In the genomic region with DNA sequence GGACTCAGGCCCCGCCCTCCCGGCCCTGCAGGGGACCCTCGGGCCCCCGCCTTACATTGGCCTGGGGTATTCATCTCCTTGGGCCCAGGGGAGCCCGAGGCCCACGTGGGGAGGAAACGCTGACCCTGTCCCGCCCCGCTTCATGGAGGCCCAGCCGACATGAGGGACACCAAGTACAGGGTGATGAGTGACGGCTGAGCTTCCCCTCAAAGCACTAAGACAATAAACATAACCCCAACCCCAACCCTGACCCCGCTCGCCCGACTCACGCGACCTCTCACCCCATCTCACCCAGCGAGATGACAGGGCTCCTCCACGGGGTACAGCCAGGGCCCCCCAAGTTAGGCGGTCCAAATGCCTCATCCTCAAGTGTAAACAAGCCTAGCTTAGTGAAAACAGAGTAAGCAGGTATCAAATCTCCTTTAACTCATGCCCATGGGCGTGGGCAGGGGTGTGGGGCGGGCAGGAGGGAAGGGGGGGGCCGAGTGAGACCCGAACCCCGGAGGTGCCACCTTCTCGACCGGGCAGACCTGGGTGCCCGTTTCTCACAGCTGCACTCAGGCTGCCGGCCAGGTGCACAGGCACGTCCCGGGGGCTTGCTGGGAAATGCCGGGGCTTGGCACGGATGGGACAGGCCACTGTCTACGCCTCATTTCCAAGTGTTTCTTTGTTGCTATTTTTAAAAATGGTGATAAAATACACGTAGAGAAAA, we compare ENCODE assay signal across 1 cellular context.
A peak's percentile ranks its signal among the peaks of the same experiment; 100 is the strongest.
TF ChIP-seq lines count a peak whose summit lies in the region.

No MANE protein-coding gene starts in this region.

TF ChIP-seq in HepG2, 621 proteins besides CTCF, POLR2A, EP300 and RAD21 (continued from another document and continues in another):
- TF ChIP-seq, protein P1, sequence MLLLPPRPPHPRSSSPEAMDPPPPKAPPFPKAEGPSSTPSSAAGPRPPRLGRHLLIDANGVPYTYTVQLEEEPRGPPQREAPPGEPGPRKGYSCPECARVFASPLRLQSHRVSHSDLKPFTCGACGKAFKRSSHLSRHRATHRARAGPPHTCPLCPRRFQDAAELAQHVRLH (CRISPR knock-in tag; IDR thresholded peaks at IDR 0.05; ENCODE audit: borderline replicate concordance, low read depth): no peak
- TF ChIP-seq ZNF329 (CRISPR knock-in tag; IDR thresholded peaks at IDR 0.05; ENCODE audit: low read depth) (no peak), CREM (IDR thresholded peaks at IDR 0.05) (0 out of 2 replicates have a peak, but pooled peaks have one; percentile 31), CREM (CRISPR knock-in tag; IDR thresholded peaks at IDR 0.05) (no peak), PHF5A (CRISPR knock-in tag; IDR thresholded peaks at IDR 0.05; ENCODE audit: low read depth, unreplicated experiment) (no peak), DMAP1 (CRISPR knock-in tag; IDR thresholded peaks at IDR 0.05) (0 out of 2 replicates have a peak, but pooled peaks have one; percentile 27), RBFOX2 (IDR thresholded peaks at IDR 0.05; ENCODE audit: low read depth, low read length) (0 out of 2 replicates have a peak, but pooled peaks have one; percentile 15), ZNF431 (CRISPR knock-in tag; IDR thresholded peaks at IDR 0.05; ENCODE audit: borderline replicate concordance, low read depth) (no peak), DPF2 (CRISPR knock-in tag; IDR thresholded peaks at IDR 0.05; ENCODE audit: borderline replicate concordance, low read depth) (no peak), ZNF703 (CRISPR knock-in tag; IDR thresholded peaks at IDR 0.05; ENCODE audit: borderline replicate concordance) (no peak), FLYWCH1 (CRISPR knock-in tag; IDR thresholded peaks at IDR 0.05) (no peak), NFIB (CRISPR knock-in tag; IDR thresholded peaks at IDR 0.05; ENCODE audit: borderline replicate concordance) (no peak), KLF12 (CRISPR knock-in tag; IDR thresholded peaks at IDR 0.05; ENCODE audit: borderline replicate concordance) (no peak), GATAD2A (CRISPR knock-in tag; IDR thresholded peaks at IDR 0.05) (0 out of 2 replicates have a peak, but pooled peaks have one; percentile 9), THYN1 (CRISPR knock-in tag; IDR thresholded peaks at IDR 0.05; ENCODE audit: borderline replicate concordance, low read depth) (no peak), ZNF589 (CRISPR knock-in tag; conservative IDR thresholded peaks at IDR 0.05) (peak; percentile 63; the same call in 1 of the 2 replicates), ATM (IDR thresholded peaks at IDR 0.05; ENCODE audit: borderline replicate concordance) (no peak), NKX3-1 (CRISPR knock-in tag; IDR thresholded peaks at IDR 0.05) (peak; percentile 41; the same call in 1 of the 2 replicates), CCAR2 (optimal IDR thresholded peaks at IDR 0.05; ENCODE audit: low read depth, low read length) (no peak), HNRNPUL1 (IDR thresholded peaks at IDR 0.05; ENCODE audit: low read depth, low read length) (no peak), ZFX (CRISPR knock-in tag; IDR thresholded peaks at IDR 0.05; ENCODE audit: low read depth) (peak; percentile 19; the same call in 1 of the 2 replicates), RARA (CRISPR knock-in tag; IDR thresholded peaks at IDR 0.05) (peak; percentile 64), ZNF563 (CRISPR knock-in tag; IDR thresholded peaks at IDR 0.05) (no peak), ZNF251 (CRISPR knock-in tag; IDR thresholded peaks at IDR 0.05) (no peak), SAP130 (CRISPR knock-in tag; IDR thresholded peaks at IDR 0.05; ENCODE audit: low read depth) (no peak; the same call in 1 of the 2 replicates), HNF4G (IDR thresholded peaks at IDR 0.05; ENCODE audit: borderline replicate concordance, low read depth, low read length) (no peak), HNF4G (CRISPR knock-in tag; IDR thresholded peaks at IDR 0.05; ENCODE audit: borderline replicate concordance, low read depth) (no peak), NFRKB (IDR thresholded peaks at IDR 0.05) (no peak), PHF8 (CRISPR knock-in tag; IDR thresholded peaks at IDR 0.05) (peak; percentile 18; the same call in 1 of the 2 replicates), RFXAP (CRISPR knock-in tag; IDR thresholded peaks at IDR 0.05; ENCODE audit: borderline replicate concordance) (peak; percentile 22; the same call in 1 of the 2 replicates), HOXA9 (CRISPR knock-in tag; IDR thresholded peaks at IDR 0.05; ENCODE audit: borderline replicate concordance) (no peak), TP53 (CRISPR knock-in tag; conservative IDR thresholded peaks at IDR 0.05) (0 out of 2 replicates have a peak, but pooled peaks have one; percentile 39), ZC3H13 (CRISPR knock-in tag; IDR thresholded peaks at IDR 0.05) (peak; percentile 49; the same call in 1 of the 2 replicates), ZNF75D (CRISPR knock-in tag; IDR thresholded peaks at IDR 0.05; ENCODE audit: borderline replicate concordance) (no peak), NONO (IDR thresholded peaks at IDR 0.05) (no peak), NONO (CRISPR knock-in tag; conservative IDR thresholded peaks at IDR 0.05) (peak; percentile 63), POLR2G (IDR thresholded peaks at IDR 0.05; ENCODE audit: low read depth, low read length) (peak; percentile 3), SP5 (CRISPR knock-in tag; IDR thresholded peaks at IDR 0.05; ENCODE audit: borderline replicate concordance, low read depth) (0 out of 2 replicates have a peak, but pooled peaks have one; percentile 6), NR2C2 (CRISPR knock-in tag; IDR thresholded peaks at IDR 0.05; ENCODE audit: borderline replicate concordance) (0 out of 2 replicates have a peak, but pooled peaks have one; percentile 54), KDM2A (CRISPR knock-in tag; IDR thresholded peaks at IDR 0.05; ENCODE audit: borderline replicate concordance, low read depth) (peak; percentile 73), KLF9 (CRISPR knock-in tag; IDR thresholded peaks at IDR 0.05; ENCODE audit: low read depth) (no peak), SMAD3 (CRISPR knock-in tag; IDR thresholded peaks at IDR 0.05) (no peak), ZNF780A (CRISPR knock-in tag; IDR thresholded peaks at IDR 0.05) (peak; percentile 37; the same call in 1 of the 2 replicates)
- TF ChIP-seq, protein P2, sequence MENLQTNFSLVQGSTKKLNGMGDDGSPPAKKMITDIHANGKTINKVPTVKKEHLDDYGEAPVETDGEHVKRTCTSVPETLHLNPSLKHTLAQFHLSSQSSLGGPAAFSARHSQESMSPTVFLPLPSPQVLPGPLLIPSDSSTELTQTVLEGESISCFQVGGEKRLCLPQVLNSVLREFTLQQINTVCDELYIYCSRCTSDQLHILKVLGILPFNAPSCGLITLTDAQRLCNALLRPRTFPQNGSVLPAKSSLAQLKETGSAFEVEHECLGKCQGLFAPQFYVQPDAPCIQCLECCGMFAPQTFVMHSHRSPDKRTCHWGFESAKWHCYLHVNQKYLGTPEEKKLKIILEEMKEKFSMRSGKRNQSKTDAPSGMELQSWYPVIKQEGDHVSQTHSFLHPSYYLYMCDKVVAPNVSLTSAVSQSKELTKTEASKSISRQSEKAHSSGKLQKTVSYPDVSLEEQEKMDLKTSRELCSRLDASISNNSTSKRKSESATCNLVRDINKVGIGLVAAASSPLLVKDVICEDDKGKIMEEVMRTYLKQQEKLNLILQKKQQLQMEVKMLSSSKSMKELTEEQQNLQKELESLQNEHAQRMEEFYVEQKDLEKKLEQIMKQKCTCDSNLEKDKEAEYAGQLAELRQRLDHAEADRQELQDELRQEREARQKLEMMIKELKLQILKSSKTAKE (CRISPR knock-in tag; IDR thresholded peaks at IDR 0.05; ENCODE audit: borderline replicate concordance): peak; percentile 50; the same call in 1 of the 2 replicates
- TF ChIP-seq, protein P3, sequence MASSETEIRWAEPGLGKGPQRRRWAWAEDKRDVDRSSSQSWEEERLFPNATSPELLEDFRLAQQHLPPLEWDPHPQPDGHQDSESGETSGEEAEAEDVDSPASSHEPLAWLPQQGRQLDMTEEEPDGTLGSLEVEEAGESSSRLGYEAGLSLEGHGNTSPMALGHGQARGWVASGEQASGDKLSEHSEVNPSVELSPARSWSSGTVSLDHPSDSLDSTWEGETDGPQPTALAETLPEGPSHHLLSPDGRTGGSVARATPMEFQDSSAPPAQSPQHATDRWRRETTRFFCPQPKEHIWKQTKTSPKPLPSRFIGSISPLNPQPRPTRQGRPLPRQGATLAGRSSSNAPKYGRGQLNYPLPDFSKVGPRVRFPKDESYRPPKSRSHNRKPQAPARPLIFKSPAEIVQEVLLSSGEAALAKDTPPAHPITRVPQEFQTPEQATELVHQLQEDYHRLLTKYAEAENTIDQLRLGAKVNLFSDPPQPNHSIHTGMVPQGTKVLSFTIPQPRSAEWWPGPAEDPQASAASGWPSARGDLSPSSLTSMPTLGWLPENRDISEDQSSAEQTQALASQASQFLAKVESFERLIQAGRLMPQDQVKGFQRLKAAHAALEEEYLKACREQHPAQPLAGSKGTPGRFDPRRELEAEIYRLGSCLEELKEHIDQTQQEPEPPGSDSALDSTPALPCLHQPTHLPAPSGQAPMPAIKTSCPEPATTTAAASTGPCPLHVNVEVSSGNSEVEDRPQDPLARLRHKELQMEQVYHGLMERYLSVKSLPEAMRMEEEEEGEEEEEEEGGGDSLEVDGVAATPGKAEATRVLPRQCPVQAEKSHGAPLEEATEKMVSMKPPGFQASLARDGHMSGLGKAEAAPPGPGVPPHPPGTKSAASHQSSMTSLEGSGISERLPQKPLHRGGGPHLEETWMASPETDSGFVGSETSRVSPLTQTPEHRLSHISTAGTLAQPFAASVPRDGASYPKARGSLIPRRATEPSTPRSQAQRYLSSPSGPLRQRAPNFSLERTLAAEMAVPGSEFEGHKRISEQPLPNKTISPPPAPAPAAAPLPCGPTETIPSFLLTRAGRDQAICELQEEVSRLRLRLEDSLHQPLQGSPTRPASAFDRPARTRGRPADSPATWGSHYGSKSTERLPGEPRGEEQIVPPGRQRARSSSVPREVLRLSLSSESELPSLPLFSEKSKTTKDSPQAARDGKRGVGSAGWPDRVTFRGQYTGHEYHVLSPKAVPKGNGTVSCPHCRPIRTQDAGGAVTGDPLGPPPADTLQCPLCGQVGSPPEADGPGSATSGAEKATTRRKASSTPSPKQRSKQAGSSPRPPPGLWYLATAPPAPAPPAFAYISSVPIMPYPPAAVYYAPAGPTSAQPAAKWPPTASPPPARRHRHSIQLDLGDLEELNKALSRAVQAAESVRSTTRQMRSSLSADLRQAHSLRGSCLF (CRISPR knock-in tag; IDR thresholded peaks at IDR 0.05; ENCODE audit: borderline replicate concordance): no peak
- TF ChIP-seq, protein P4, sequence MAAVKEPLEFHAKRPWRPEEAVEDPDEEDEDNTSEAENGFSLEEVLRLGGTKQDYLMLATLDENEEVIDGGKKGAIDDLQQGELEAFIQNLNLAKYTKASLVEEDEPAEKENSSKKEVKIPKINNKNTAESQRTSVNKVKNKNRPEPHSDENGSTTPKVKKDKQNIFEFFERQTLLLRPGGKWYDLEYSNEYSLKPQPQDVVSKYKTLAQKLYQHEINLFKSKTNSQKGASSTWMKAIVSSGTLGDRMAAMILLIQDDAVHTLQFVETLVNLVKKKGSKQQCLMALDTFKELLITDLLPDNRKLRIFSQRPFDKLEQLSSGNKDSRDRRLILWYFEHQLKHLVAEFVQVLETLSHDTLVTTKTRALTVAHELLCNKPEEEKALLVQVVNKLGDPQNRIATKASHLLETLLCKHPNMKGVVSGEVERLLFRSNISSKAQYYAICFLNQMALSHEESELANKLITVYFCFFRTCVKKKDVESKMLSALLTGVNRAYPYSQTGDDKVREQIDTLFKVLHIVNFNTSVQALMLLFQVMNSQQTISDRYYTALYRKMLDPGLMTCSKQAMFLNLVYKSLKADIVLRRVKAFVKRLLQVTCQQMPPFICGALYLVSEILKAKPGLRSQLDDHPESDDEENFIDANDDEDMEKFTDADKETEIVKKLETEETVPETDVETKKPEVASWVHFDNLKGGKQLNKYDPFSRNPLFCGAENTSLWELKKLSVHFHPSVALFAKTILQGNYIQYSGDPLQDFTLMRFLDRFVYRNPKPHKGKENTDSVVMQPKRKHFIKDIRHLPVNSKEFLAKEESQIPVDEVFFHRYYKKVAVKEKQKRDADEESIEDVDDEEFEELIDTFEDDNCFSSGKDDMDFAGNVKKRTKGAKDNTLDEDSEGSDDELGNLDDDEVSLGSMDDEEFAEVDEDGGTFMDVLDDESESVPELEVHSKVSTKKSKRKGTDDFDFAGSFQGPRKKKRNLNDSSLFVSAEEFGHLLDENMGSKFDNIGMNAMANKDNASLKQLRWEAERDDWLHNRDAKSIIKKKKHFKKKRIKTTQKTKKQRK (IDR thresholded peaks at IDR 0.05; ENCODE audit: low read length): no peak
- TF ChIP-seq, protein P5, sequence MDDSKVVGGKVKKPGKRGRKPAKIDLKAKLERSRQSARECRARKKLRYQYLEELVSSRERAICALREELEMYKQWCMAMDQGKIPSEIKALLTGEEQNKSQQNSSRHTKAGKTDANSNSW (CRISPR knock-in tag; IDR thresholded peaks at IDR 0.05; ENCODE audit: borderline replicate concordance): no peak
- TF ChIP-seq, protein P6, sequence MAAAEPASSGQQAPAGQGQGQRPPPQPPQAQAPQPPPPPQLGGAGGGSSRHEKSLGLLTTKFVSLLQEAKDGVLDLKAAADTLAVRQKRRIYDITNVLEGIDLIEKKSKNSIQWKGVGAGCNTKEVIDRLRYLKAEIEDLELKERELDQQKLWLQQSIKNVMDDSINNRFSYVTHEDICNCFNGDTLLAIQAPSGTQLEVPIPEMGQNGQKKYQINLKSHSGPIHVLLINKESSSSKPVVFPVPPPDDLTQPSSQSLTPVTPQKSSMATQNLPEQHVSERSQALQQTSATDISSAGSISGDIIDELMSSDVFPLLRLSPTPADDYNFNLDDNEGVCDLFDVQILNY (CRISPR knock-in tag; conservative IDR thresholded peaks at IDR 0.05): no peak
- TF ChIP-seq, protein P7, sequence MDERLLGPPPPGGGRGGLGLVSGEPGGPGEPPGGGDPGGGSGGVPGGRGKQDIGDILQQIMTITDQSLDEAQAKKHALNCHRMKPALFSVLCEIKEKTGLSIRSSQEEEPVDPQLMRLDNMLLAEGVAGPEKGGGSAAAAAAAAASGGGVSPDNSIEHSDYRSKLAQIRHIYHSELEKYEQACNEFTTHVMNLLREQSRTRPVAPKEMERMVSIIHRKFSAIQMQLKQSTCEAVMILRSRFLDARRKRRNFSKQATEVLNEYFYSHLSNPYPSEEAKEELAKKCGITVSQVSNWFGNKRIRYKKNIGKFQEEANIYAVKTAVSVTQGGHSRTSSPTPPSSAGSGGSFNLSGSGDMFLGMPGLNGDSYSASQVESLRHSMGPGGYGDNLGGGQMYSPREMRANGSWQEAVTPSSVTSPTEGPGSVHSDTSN (CRISPR knock-in tag; IDR thresholded peaks at IDR 0.05): 0 out of 2 replicates have a peak, but pooled peaks have one; percentile 9
- TF ChIP-seq, protein P8, sequence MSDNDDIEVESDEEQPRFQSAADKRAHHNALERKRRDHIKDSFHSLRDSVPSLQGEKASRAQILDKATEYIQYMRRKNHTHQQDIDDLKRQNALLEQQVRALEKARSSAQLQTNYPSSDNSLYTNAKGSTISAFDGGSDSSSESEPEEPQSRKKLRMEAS (IDR thresholded peaks at IDR 0.05): peak; percentile 43; the same call in 1 of the 2 replicates
